In the genomic region with DNA sequence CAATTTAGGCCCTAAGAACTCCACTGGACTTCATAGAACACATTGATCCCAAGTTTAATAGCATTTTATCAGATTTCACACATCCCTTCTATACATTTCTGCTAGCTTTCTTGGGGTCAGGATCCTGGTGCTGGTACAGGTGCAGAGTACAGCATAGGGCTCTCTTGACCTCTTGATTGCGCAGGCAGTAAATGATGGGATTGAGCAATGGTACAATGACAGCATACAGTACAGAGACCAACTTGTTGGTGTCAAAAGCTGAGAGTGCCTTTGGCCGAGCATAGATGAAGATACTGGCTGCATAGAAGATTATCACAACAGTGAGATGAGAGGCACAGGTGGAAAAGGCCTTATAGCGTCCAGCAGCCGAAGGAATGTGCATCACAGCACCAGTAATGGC, we compare ENCODE assay signal across 37 cellular contexts. TPM values are rescaled to one million over a fixed set of nuclear protein-coding genes. Genes with fewer than 3 reads are reported as not detected.
"Had no signal": no experiment of that assay in that cellular context is flagged by ENCODE, and none has a peak within 500 bp of the region (broad histone marks: within the 10 kb centered on the region; RNA-seq: fewer than 3 reads in every experiment).

No MANE protein-coding gene starts in this region.

- H3K4me3 ChIP-seq: adrenal gland, ascending aorta, breast epithelium, cardiac muscle cell, colonic mucosa, esophagus squamous epithelium, gastroesophageal sphincter had no signal

- H3K27me3 ChIP-seq: adrenal gland, ascending aorta, breast epithelium, cardiac muscle cell, colonic mucosa, esophagus squamous epithelium, gastroesophageal sphincter had no signal

- DNase-seq: activated B cell treated with CpG ODN at 0.5 μM for 24 hours; activated CD4-positive, alpha-beta T cell treated with anti-CD3 and anti-CD28 coated beads for 48 hours; activated CD4-positive, alpha-beta T cell treated with anti-CD3 and anti-CD28 coated beads, Interleukin-2, amount 50 U/mL, for 1 hour; activated CD4-positive, alpha-beta T cell treated with anti-CD3 and anti-CD28 coated beads, Interleukin-2, amount 50 U/mL, for 48 hours; activated CD8-positive, alpha-beta memory T cell treated with anti-CD3 and anti-CD28 coated beads for 24 hours; activated CD8-positive, alpha-beta T cell treated with anti-CD3 and anti-CD28 coated beads for 36 hours; activated effector memory CD4-positive, alpha-beta T cell treated with Interleukin-2 at 50 U/mL for 16 hours; activated naive CD4-positive, alpha-beta T cell treated with anti-CD3 and anti-CD28 coated beads for 36 hours; activated naive CD8-positive, alpha-beta T cell treated with anti-CD3 and anti-CD28 coated beads for 36 hours; activated naive CD8-positive, alpha-beta T cell treated with anti-CD3 and anti-CD28 coated beads, Interleukin-2, amount 50 U/mL, for 24 hours; activated T-cell treated with anti-CD3 and anti-CD28 coated beads, Interleukin-2, amount 50 U/mL, for 4 hours; adrenal gland; amygdala; central memory CD4-positive, alpha-beta T cell; cerebellar nuclear complex; colonic mucosa; effector CD8-positive, alpha-beta T cell; esophagus squamous epithelium; foreskin melanocyte; T-helper 1 cell; T-helper 17 cell; T1000; WERI-Rb-1 had no signal

- ATAC-seq: activated CD4-positive, CD25-positive, alpha-beta regulatory T cell treated with anti-CD3 and anti-CD28 coated beads, Interleukin-2, amount 50 U/mL, for 24 hours; activated CD8-positive, alpha-beta T cell treated with anti-CD3 and anti-CD28 coated beads for 36 hours; activated naive CD8-positive, alpha-beta T cell treated with anti-CD3 and anti-CD28 coated beads, Interleukin-2, amount 50 U/mL, for 24 hours; activated T-cell treated with anti-CD3 and anti-CD28 coated beads, Interleukin-2, amount 50 U/mL, for 4 hours; activated T-helper 17 cell treated with anti-CD3 and anti-CD28 coated beads, Interleukin-2, amount 50 U/mL, for 72 hours; gastroesophageal sphincter; T-helper 17 cell had no signal

- H3K27ac ChIP-seq: adrenal gland, ascending aorta, breast epithelium, cardiac muscle cell, colonic mucosa, epithelial cell of prostate, esophagus squamous epithelium, gastroesophageal sphincter, WERI-Rb-1 had no signal

- H3K36me3 ChIP-seq: adrenal gland, ascending aorta, breast epithelium, cardiac muscle cell, colonic mucosa, esophagus squamous epithelium, gastroesophageal sphincter, WERI-Rb-1 had no signal

- H3K9me3 ChIP-seq: adrenal gland, ascending aorta, breast epithelium, colonic mucosa, esophagus squamous epithelium, gastroesophageal sphincter had no signal

- H3K4me1 ChIP-seq: adrenal gland, ascending aorta, breast epithelium, colonic mucosa, esophagus squamous epithelium, gastroesophageal sphincter had no signal

- FAIRE-seq: endometrium, endothelial cell of umbilical vein had no signal

RNA-seq across cellular contexts. Expression of a gene that starts 4.9 kb away (rescaled TPM):
- total RNA-seq: activated T-cell treated with anti-CD3 and anti-CD28 coated beads, Interleukin-2, amount 50 U/mL, for 4 hours; ascending aorta; T-helper 17 cell had no signal
- polyA plus RNA-seq: adrenal gland, esophagus, fibroblast of lung had no signal

RNA-seq across cellular contexts. Expression of a gene that starts 11.8 kb away (rescaled TPM):
- total RNA-seq: activated B cell treated with CpG ODN at 0.5 μM for 24 hours; activated CD8-positive, alpha-beta T cell treated with anti-CD3 and anti-CD28 coated beads for 36 hours; activated naive CD4-positive, alpha-beta T cell treated with anti-CD3 and anti-CD28 coated beads for 36 hours; activated naive CD8-positive, alpha-beta T cell treated with anti-CD3 and anti-CD28 coated beads for 36 hours; activated T-cell treated with anti-CD3 and anti-CD28 coated beads, Interleukin-2, amount 50 U/mL, for 4 hours; activated T-helper 17 cell treated with anti-CD3 and anti-CD28 coated beads, Interleukin-2, amount 50 U/mL, for 72 hours; adrenal gland; ascending aorta; breast epithelium; cardiac muscle cell; colonic mucosa; dermis microvascular lymphatic vessel endothelial cell; endothelial cell of umbilical vein; esophagus squamous epithelium; fibroblast of lung; fibroblast of villous mesenchyme; gastroesophageal sphincter; glomerular endothelial cell; T-helper 17 cell had no signal
- polyA plus RNA-seq: adrenal gland, endothelial cell of umbilical vein, esophagus, fibroblast of lung had no signal

RNA-seq across cellular contexts. Expression of a gene that starts 22.9 kb away (rescaled TPM):
- total RNA-seq: activated B cell treated with CpG ODN at 0.5 μM for 24 hours, gastroesophageal sphincter, T-helper 17 cell had no signal

RNA-seq across cellular contexts. Expression of a gene that starts 50.8 kb away (rescaled TPM):
- total RNA-seq: activated B cell treated with CpG ODN at 0.5 μM for 24 hours; activated CD8-positive, alpha-beta T cell treated with anti-CD3 and anti-CD28 coated beads for 36 hours; activated naive CD4-positive, alpha-beta T cell treated with anti-CD3 and anti-CD28 coated beads for 36 hours; activated naive CD8-positive, alpha-beta T cell treated with anti-CD3 and anti-CD28 coated beads for 36 hours; activated T-cell treated with anti-CD3 and anti-CD28 coated beads, Interleukin-2, amount 50 U/mL, for 4 hours; activated T-helper 17 cell treated with anti-CD3 and anti-CD28 coated beads, Interleukin-2, amount 50 U/mL, for 72 hours; adrenal gland; ascending aorta; breast epithelium; cardiac muscle cell; colonic mucosa; dermis microvascular lymphatic vessel endothelial cell; endothelial cell of umbilical vein; esophagus squamous epithelium; fibroblast of lung; fibroblast of villous mesenchyme; gastroesophageal sphincter; glomerular endothelial cell; T-helper 17 cell had no signal
- polyA plus RNA-seq: adrenal gland, cardiac muscle cell, endothelial cell of umbilical vein, esophagus, fibroblast of lung had no signal
